In the genomic region with DNA sequence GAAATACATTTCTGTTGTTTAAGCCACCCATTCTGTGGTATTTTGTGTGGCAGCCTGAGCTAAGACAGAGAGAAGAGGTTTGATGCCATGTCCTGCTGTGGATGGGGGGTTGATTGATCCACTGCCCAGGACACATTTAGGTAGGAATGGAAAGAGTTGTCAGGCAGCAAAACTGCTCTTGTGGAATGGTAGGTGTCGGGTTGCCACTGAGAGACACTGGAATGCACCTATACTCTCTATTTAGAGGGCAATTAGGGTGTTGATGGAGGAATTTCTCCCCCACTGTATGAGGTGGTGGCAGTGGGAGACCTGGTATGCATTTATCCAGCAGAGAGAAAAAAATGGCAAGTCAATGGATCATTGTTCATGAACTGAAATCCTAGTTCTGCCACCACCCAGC, we compare ENCODE assay signal across 32 cellular contexts. TPM values are rescaled to one million over a fixed set of nuclear protein-coding genes. Genes with fewer than 3 reads are reported as not detected.
"Had no signal": no experiment of that assay in that cellular context is flagged by ENCODE, and none has a peak within 500 bp of the region (broad histone marks: within the 10 kb centered on the region; RNA-seq: fewer than 3 reads in every experiment).

No MANE protein-coding gene starts in this region.

- H3K9me3 Mint-ChIP-seq: mesothelial cell of epicardium, neural progenitor cell, type B pancreatic cell had no signal

- H3K4me2 ChIP-seq: neural progenitor cell, smooth muscle cell had no signal

- H3K27ac Mint-ChIP-seq: mesothelial cell of epicardium; naive B cell; natural killer cell; nephron progenitor cell; neural progenitor cell; progenitor cell of endocrine pancreas; stimulated activated memory B cell treated with anti-CD40 and anti-IgM and Interleukin-4, amounts not matched to agents 10 μg/mL and 1 μg/mL and 100 μg/mL, for 72 hours; stimulated activated naive CD8-positive, alpha-beta T cell treated with anti-CD3 and anti-CD28 coated beads, Interleukin-15, amount 100 ng/mL, for 72 hours; type B pancreatic cell had no signal

- H3K36me3 ChIP-seq: left lung, lower lobe of right lung, neural progenitor cell, ovary, right atrium auricular region, right lobe of liver, tibial nerve, uterus had no signal

- FAIRE-seq: kidney had no signal

- H3K4me1 Mint-ChIP-seq: mesothelial cell of epicardium; naive B cell; natural killer cell; nephron progenitor cell; neural progenitor cell; stimulated activated memory B cell treated with anti-CD40 and anti-IgM and Interleukin-4, amounts not matched to agents 10 μg/mL and 1 μg/mL and 100 μg/mL, for 72 hours; stimulated activated naive CD8-positive, alpha-beta T cell treated with anti-CD3 and anti-CD28 coated beads, Interleukin-15, amount 100 ng/mL, for 72 hours had no signal

- H3K27me3 Mint-ChIP-seq: stimulated activated memory B cell treated with anti-CD40 and anti-IgM and Interleukin-4, amounts not matched to agents 10 μg/mL and 1 μg/mL and 100 μg/mL, for 72 hours had no signal

- H3K4me3 Mint-ChIP-seq: mesothelial cell of epicardium; naive B cell; natural killer cell; nephron progenitor cell; neural progenitor cell; stimulated activated memory B cell treated with anti-CD40 and anti-IgM and Interleukin-4, amounts not matched to agents 10 μg/mL and 1 μg/mL and 100 μg/mL, for 72 hours; stimulated activated naive CD8-positive, alpha-beta T cell treated with anti-CD3 and anti-CD28 coated beads, Interleukin-15, amount 100 ng/mL, for 72 hours; type B pancreatic cell had no signal

- H3K9me3 ChIP-seq: left lung, lower lobe of right lung, ovary, right atrium auricular region, right lobe of liver, tibial nerve, uterus had no signal

- H3K36me3 Mint-ChIP-seq: mesothelial cell of epicardium; naive B cell; natural killer cell; neural progenitor cell; stimulated activated memory B cell treated with anti-CD40 and anti-IgM and Interleukin-4, amounts not matched to agents 10 μg/mL and 1 μg/mL and 100 μg/mL, for 72 hours; type B pancreatic cell had no signal

- H2AFZ ChIP-seq: neural progenitor cell had no signal

- H3K4me1 ChIP-seq: left lung, lower lobe of right lung, neural progenitor cell, right atrium auricular region, right lobe of liver, tibial nerve, uterus had no signal

- H3K27ac ChIP-seq: left lung, lower lobe of right lung, neural progenitor cell, ovary, right atrium auricular region, right lobe of liver, tibial nerve, uterus had no signal

- H3K27me3 ChIP-seq: left lung, neural progenitor cell, ovary, right atrium auricular region, right lobe of liver, tibial nerve, uterus had no signal

- H3K4me3 ChIP-seq: left lung, lower lobe of right lung, neural progenitor cell, ovary, right atrium auricular region, right lobe of liver, smooth muscle cell, tibial nerve, uterus had no signal

- DNase-seq: hippocampal formation; kidney; left colon; left lung; lower lobe of right lung; mammary epithelial cell; mesenchymal stem cell; naive B cell; natural killer cell; nephron progenitor cell; ovary; right lobe of liver; stimulated activated CD4-positive, alpha-beta T cell treated with anti-CD3 and anti-CD28 coated beads, Interleukin-1b, Interleukin-23, amount 100 ng/mL, for 48 hours; stimulated activated CD4-positive, alpha-beta T cell treated with anti-CD3 and anti-CD28 coated beads, Interleukin-2, amount 100 ng/mL, for 48 hours; stimulated activated CD4-positive, alpha-beta T cell treated with anti-CD3 and anti-CD28 coated beads, Interleukin-4, amount 100 ng/mL, for 4 hours; stimulated activated CD8-positive, alpha-beta memory T cell treated with anti-CD3 and anti-CD28 coated beads, Interleukin-4, amount 100 ng/mL, for 48 hours; stimulated activated naive CD4-positive, alpha-beta T cell treated with Interleukin-2 at 50 U/mL for 16 hours; stimulated activated naive CD8-positive, alpha-beta T cell treated with anti-CD3 and anti-CD28 coated beads, Interleukin-15, amount 100 ng/mL, for 72 hours; substantia nigra; uterus had no signal

- H3K9ac ChIP-seq: neural progenitor cell had no signal

RNA-seq across cellular contexts. Expression of a gene that starts 30.9 kb away (rescaled TPM):
- total RNA-seq: left lung, lower lobe of right lung, mammary epithelial cell, mesothelial cell of epicardium, mononuclear cell, natural killer cell, pulmonary artery endothelial cell, renal cortical epithelial cell, skeletal muscle tissue, smooth muscle cell had no signal
- polyA plus RNA-seq: mammary epithelial cell, smooth muscle cell had no signal
